8 cellular contexts compared by ENCODE assay signal in genomic region chr16:28291651-28292626, GRCh38. TPM values are rescaled to one million over a fixed set of nuclear protein-coding genes. Genes with fewer than 3 reads are reported as not detected.
DNase-seq lines count a peak whose midpoint lies in the region; ATAC-seq and TF ChIP-seq lines count a peak whose summit lies in the region.

Gene SBK1 (plus strand): TSS chr16:28292525. CDS start chr16:28317392, 24,867 bp downstream.

- DNase-seq in 8988T (peak; percentile 92), NCI-H446 (lab: John Stamatoyannopoulos, UW) (peak; percentile 62 to 84), chondrocyte (ENCODE audit: low spot score) (no peak), left kidney (ENCODE audit: low read depth, low spot score) (peak; percentile 92)
- peak; percentile 66 to 68 for DNase-seq in activated CD4-positive, alpha-beta T cell treated with anti-CD3 and anti-CD28 coated beads for 24 hours (ENCODE audit: low read depth in 2 of 2)
- peak; percentile 78 to 87 for DNase-seq in stimulated activated CD4-positive, alpha-beta T cell treated with anti-CD3 and anti-CD28 coated beads, Interleukin-2, amount 100 ng/mL, for 24 hours

- ATAC-seq in GM18868 (IDR thresholded peaks at IDR 0.05; ENCODE audit: unreplicated experiment) (peak; percentile 92), HG03175 (IDR thresholded peaks at IDR 0.05; ENCODE audit: unreplicated experiment) (peak; percentile 89)

- no peaks in the 10 kb centered on the region for H3K36me3 Mint-ChIP-seq in chondrocyte (ENCODE audit: low read depth)

- peak within 1 kb of the TSS; percentile 68 for H3K4me3 Mint-ChIP-seq in chondrocyte (ENCODE audit: unreplicated experiment)

- no peak within 1 kb of the TSS for H3K27ac Mint-ChIP-seq in chondrocyte (ENCODE audit: unreplicated experiment)

- no peaks in the 10 kb centered on the region for H3K9me3 Mint-ChIP-seq in chondrocyte (ENCODE audit: low read depth)

- TF ChIP-seq CTCF in chondrocyte (IDR thresholded peaks at IDR 0.05): no peak

- H3K4me1 Mint-ChIP-seq in chondrocyte (ENCODE audit: low read depth): peaks cover 8% of the 10 kb centered on the region

- peaks cover 3% of the 10 kb centered on the region for H3K27me3 Mint-ChIP-seq in chondrocyte (ENCODE audit: low read depth)

RNA-seq across cellular contexts. Expression of gene SBK1, which starts in this region (rescaled TPM):
- 1.5 to 2.8 TPM (median 1.7 TPM) in 3 replicates for total RNA-seq in chondrocyte
